8 cellular contexts compared by ENCODE assay signal in the genomic region with DNA sequence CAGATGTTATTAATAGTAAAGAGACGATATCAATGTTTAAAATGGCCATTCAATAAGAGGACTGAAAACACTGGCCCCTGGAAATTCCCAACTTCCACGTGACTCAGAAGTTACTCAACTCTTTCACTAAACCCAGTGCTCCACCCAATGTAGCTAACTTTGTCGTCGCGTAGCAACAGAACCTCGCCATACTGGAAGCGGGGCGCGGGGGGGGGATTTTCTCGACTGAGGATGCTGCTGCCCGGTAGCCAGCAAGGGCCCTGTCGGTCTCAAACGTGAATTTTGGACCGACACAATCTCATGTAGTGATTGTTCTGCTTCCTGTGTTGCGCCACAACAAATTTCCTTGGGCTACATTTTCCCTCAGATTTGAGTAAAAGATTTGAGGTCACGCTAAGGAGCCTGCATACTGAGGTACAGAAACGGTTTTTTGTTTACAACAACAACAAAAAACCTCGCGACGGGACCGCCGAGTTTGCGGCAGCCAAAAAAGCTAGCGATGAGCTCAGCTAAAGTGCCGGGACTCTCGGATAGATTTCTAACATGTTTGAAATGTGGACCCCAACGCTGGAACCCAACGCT. TPM values are rescaled to one million over a fixed set of nuclear protein-coding genes. Genes with fewer than 3 reads are reported as not detected.
DNase-seq lines count a peak whose midpoint lies in the region; ATAC-seq, FAIRE-seq and TF ChIP-seq lines count a peak whose summit lies in the region.

No MANE protein-coding gene starts in this region.

- no peak for TF ChIP-seq RAD21 in IMR-90 (IDR thresholded peaks at IDR 0.05; ENCODE audit: low read length)

- H4K8ac ChIP-seq in IMR-90 (ENCODE audit: low read depth in 2 of 2, low read length in 2 of 2): peak overlapping the region; percentile 79 to 89

- peaks cover 0 to 7% of the 10 kb centered on the region in 2 experiments; a peak in 2 of 4 replicates for H3K79me1 ChIP-seq in IMR-90 (ENCODE audit: low read depth in 1 of 2, low read length in 2 of 2)

- peak overlapping the region; percentile 92 for H3K4ac ChIP-seq in IMR-90 (ENCODE audit: low read depth, low read length)

- TF ChIP-seq CTCF in IMR-90 (conservative IDR thresholded peaks at IDR 0.05; ENCODE audit: low read depth, low read length): no peak

- peak overlapping the region; percentile 80 for H4K5ac ChIP-seq in IMR-90 (ENCODE audit: low read depth, low read length)

- H3K9ac ChIP-seq in IMR-90 (ENCODE audit: low read depth, low read length): peak overlapping the region; percentile 96

- peaks cover 0 to 2% (median 0%) of the 10 kb centered on the region in 7 donors for H3K9me3 Mint-ChIP-seq in CD4-positive, CD25-positive, alpha-beta regulatory T cell

- peak overlapping the region; percentile 96 for H3K4me3 ChIP-seq in CD4-positive, CD25-positive, alpha-beta regulatory T cell (ENCODE audit: low read depth, low read length)
- peak overlapping the region; percentile 73 for H3K4me3 ChIP-seq in IMR-90 (ENCODE audit: insufficient read depth, low read depth, low read length)
- peak overlapping the region; percentile 56 for H3K4me3 ChIP-seq in SJSA1
- H3K4me3 ChIP-seq in neuron (ENCODE audit: low read length): peak overlapping the region; percentile 79

- peak overlapping the region; percentile 96 for H2AK9ac ChIP-seq in IMR-90 (replicated peaks; ENCODE audit: low read depth, low read length, poor library complexity)

- in situ Hi-C loops in IMR-90 (cut with MboI; ENCODE audit: low sequenced_read_pairs): loop anchor here (5.0 kb wide), 1 partner anchor 234 kb away; no protein-coding TSS in a partner anchor

- peak overlapping the region; percentile 92 for H3K18ac ChIP-seq in IMR-90 (ENCODE audit: low read depth, low read length)

- no peaks in the 10 kb centered on the region; the same call in 1 of the 2 replicates for H3K9me1 ChIP-seq in IMR-90 (ENCODE audit: insufficient read depth, low read length)

- peak overlapping the region; percentile 96 for H3K14ac ChIP-seq in IMR-90 (replicated peaks; ENCODE audit: low read depth, low read length)

- FAIRE-seq in frontal cortex (lab: Jason Lieb, UNC): no peak

- H2BK20ac ChIP-seq in IMR-90 (ENCODE audit: low read depth, low read length): peak overlapping the region; percentile 92

- intact Hi-C loops in IMR-90 (cut with micrococcal nuclease): loop anchor here (1.0 to 5.0 kb wide), 6 partner anchors 76 to 233 kb away; partner anchors contain the start of genes CFAP58 and SLK

- 2% methylated on average over 14 of the region's 28 CpGs; no CpG with 5 or more reads in 1 of the 2 experiments for WGBS in IMR-90 (ENCODE audit: extremely low coverage in 2 of 2, insufficient read length in 1 of 2), 2 experiments

- H4K20me1 ChIP-seq in IMR-90 (ENCODE audit: insufficient read depth, low read length): no peaks in the 10 kb centered on the region

- H2BK120ac ChIP-seq in IMR-90 (ENCODE audit: low read depth, low read length): peak overlapping the region; percentile 91

- CTCF ChIA-PET in IMR-90 (lab: Yijun Ruan, JAX): interaction anchor here (1.0 to 1.2 kb wide), 4 partner anchors 49 to 157 kb away, joined by 3 to 4 read pairs (median 3); no protein-coding TSS in a partner anchor

- H3K27me3 ChIP-seq in CD4-positive, CD25-positive, alpha-beta regulatory T cell (ENCODE audit: control insufficient read depth, insufficient read depth, low read length): no peaks in the 10 kb centered on the region
- H3K27me3 ChIP-seq in IMR-90 (ENCODE audit: control insufficient read depth, insufficient read depth, low read length) (no peaks in the 10 kb centered on the region), SJSA1 (replicated peaks) (no peaks in the 10 kb centered on the region), neuron (ENCODE audit: insufficient read depth, low read length) (no peaks in the 10 kb centered on the region)

- H3K23ac ChIP-seq in IMR-90 (ENCODE audit: low read depth, low read length): peak overlapping the region; percentile 92

- H2AFZ ChIP-seq in IMR-90 (replicated peaks; ENCODE audit: low read length, poor library complexity): peak overlapping the region; percentile 96
- H2AFZ ChIP-seq in neuron (ENCODE audit: low read depth, low read length): peak overlapping the region; percentile 99

- peak; percentile 72 to 82 (median 80) for DNase-seq in CD4-positive, CD25-positive, alpha-beta regulatory T cell
- DNase-seq in IMR-90 (peak; percentile 96), SJSA1 (ENCODE audit: low read depth in 1 of 2, low spot score in 2 of 2) (peak; percentile 94 to 95), frontal cortex (ENCODE audit: low spot score in 2 of 2) (peak; percentile 35 to 39), stromal cell of bone marrow (ENCODE audit: low read depth) (peak; percentile 99)
- DNase-seq in activated naive CD4-positive, alpha-beta T cell treated with Interleukin-2 at 50 U/mL for 16 hours: peak; percentile 90

- BruUV-seq in IMR-90 (replicated peaks; lab: Mats Ljungman, UMichigan): no TSS peak

- dilution Hi-C loops in IMR-90 (cut with HindIII; ENCODE audit: low sequenced_read_pairs, unreplicated experiment): no loop called here

- H3K36me3 Mint-ChIP-seq in CD4-positive, CD25-positive, alpha-beta regulatory T cell: peaks cover 6% of the 10 kb centered on the region

- peak overlapping the region; percentile 87 for H3K4me2 ChIP-seq in IMR-90 (ENCODE audit: low read depth, low read length)

- peaks cover 10% of the 10 kb centered on the region for H3K27me3 Mint-ChIP-seq in CD4-positive, CD25-positive, alpha-beta regulatory T cell

- H3K4me1 Mint-ChIP-seq in CD4-positive, CD25-positive, alpha-beta regulatory T cell: peaks cover 19 to 32% (median 26%) of the 10 kb centered on the region in 4 donors

- peak overlapping the region; percentile 96 for H2BK5ac ChIP-seq in IMR-90 (ENCODE audit: low read depth, low read length, poor library complexity, severe bottlenecking)

- peak overlapping the region; percentile 95 to 100 (median 98) for H3K4me3 Mint-ChIP-seq in CD4-positive, CD25-positive, alpha-beta regulatory T cell

- H3K9me3 ChIP-seq in CD4-positive, CD25-positive, alpha-beta regulatory T cell (ENCODE audit: control insufficient read depth in 2 of 2, low read length in 2 of 2): no peaks in the 10 kb centered on the region
- H3K9me3 ChIP-seq in IMR-90 (ENCODE audit: control insufficient read depth, insufficient read depth, low read length) (no peaks in the 10 kb centered on the region), SJSA1 (replicated peaks) (no peaks in the 10 kb centered on the region), neuron (ENCODE audit: low read length) (no peaks in the 10 kb centered on the region)

- POLR2A ChIA-PET in IMR-90 (lab: Charles Lee; ENCODE audit: unreplicated experiment): interaction anchor here (0.6 to 0.7 kb wide), 3 partner anchors 114 to 220 kb away, joined by 6 to 15 read pairs (median 8); no protein-coding TSS in a partner anchor

- peak overlapping the region; percentile 89 for H4K91ac ChIP-seq in IMR-90 (ENCODE audit: insufficient read depth, low read depth, low read length)

- H3K56ac ChIP-seq in IMR-90 (ENCODE audit: extremely low read depth, insufficient read depth, low read length): peak overlapping the region; percentile 97

- peak; percentile 25; the same call in 1 of the 2 replicates for TF ChIP-seq POLR2A in IMR-90 (IDR thresholded peaks at IDR 0.05; ENCODE audit: low read depth, low read length)

- H3K27ac Mint-ChIP-seq in CD4-positive, CD25-positive, alpha-beta regulatory T cell: peak overlapping the region; percentile 97 to 98 (median 98)

- H3K4me1 ChIP-seq in CD4-positive, CD25-positive, alpha-beta regulatory T cell (ENCODE audit: control insufficient read depth, insufficient read depth, low read length, poor library complexity, severe bottlenecking): peaks cover 17% of the 10 kb centered on the region
- H3K4me1 ChIP-seq in IMR-90 (ENCODE audit: control insufficient read depth, insufficient read depth, low read length): no peaks in the 10 kb centered on the region; the same call in 1 of the 2 replicates
- H3K4me1 ChIP-seq in SJSA1 (replicated peaks): peaks cover 21% of the 10 kb centered on the region
- H3K4me1 ChIP-seq in neuron (ENCODE audit: insufficient read depth, low read length): peaks cover 23% of the 10 kb centered on the region

- H2BK15ac ChIP-seq in IMR-90 (ENCODE audit: low read depth, low read length): peak overlapping the region; percentile 83; the same call in 2 of the 3 replicates

- peak; percentile 8 to 14 for ATAC-seq in CD4-positive, CD25-positive, alpha-beta regulatory T cell (ENCODE audit: low read depth in 2 of 2)
- ATAC-seq in GM21381 (IDR thresholded peaks at IDR 0.05; ENCODE audit: unreplicated experiment) (peak; percentile 34), IMR-90 (ENCODE audit: low read depth) (peak; percentile 34)

- peak overlapping the region; percentile 99 for H3K27ac ChIP-seq in CD4-positive, CD25-positive, alpha-beta regulatory T cell (ENCODE audit: insufficient read depth, low read length, poor library complexity, severe bottlenecking)
- H3K27ac ChIP-seq in IMR-90 (ENCODE audit: insufficient read depth, low read length) (peak overlapping the region; percentile 93), SJSA1 (peak overlapping the region; percentile 98)

- no peaks in the 10 kb centered on the region for H3K36me3 ChIP-seq in CD4-positive, CD25-positive, alpha-beta regulatory T cell (ENCODE audit: control insufficient read depth, insufficient read depth, low read length)
- H3K36me3 ChIP-seq in IMR-90 (ENCODE audit: control insufficient read depth, insufficient read depth, low read length) (no peaks in the 10 kb centered on the region), SJSA1 (no peaks in the 10 kb centered on the region), neuron (ENCODE audit: insufficient read depth, low read length) (peaks cover 5% of the 10 kb centered on the region)

- peak overlapping the region; percentile 49; the same call in 1 of the 2 replicates for H2AK5ac ChIP-seq in IMR-90 (ENCODE audit: low read depth, low read length)

TF ChIP-seq in IMR-90, 13 proteins besides CTCF, POLR2A, EP300 and RAD21 (continues in another document):
- peak; percentile 36; the same call in 1 of the 2 replicates for TF ChIP-seq FOS (IDR thresholded peaks at IDR 0.05; ENCODE audit: low read depth, low read length)

RNA-seq across cellular contexts. Expression of gene SFR1, which starts 1.0 kb away (rescaled TPM):
- 12.9 TPM for total RNA-seq in CD4-positive, CD25-positive, alpha-beta regulatory T cell
- polyA plus RNA-seq in CD4-positive, CD25-positive, alpha-beta regulatory T cell: 10 to 100 TPM; 14.5 to 19.6 (median 15.3) TPM
- total RNA-seq in IMR-90 (2012; rRNA removed) (1.6 and 5.6 TPM in 2 replicates), frontal cortex (15.5 TPM)
- polyA plus RNA-seq in IMR-90 (2012; rRNA removed): 2.0 and 2.3 TPM in 2 replicates
- 0.42 and 1.0 TPM in 2 replicates for polyA plus RNA-seq in IMR-90 (2012; cell fraction: cytosol; rRNA removed)
- polyA plus RNA-seq in IMR-90 (2012; cell fraction: nucleus; rRNA removed; ENCODE audit: low replicate concordance): 0.08 and 1.3 TPM in 2 replicates
- 11.0 and 15.1 TPM in 2 replicates for total RNA-seq in SJSA1 (2014; rRNA removed; shearing (Covaris generic))

RNA-seq across cellular contexts. Expression of gene COL17A1, which starts 35.3 kb away (rescaled TPM):
- total RNA-seq in CD4-positive, CD25-positive, alpha-beta regulatory T cell: not detected
- under 1 TPM in 1 of 4 donors, not detected in 3; 0.24 TPM for polyA plus RNA-seq in CD4-positive, CD25-positive, alpha-beta regulatory T cell
- total RNA-seq in IMR-90 (2012; rRNA removed) (0.18 and 0.83 TPM in 2 replicates), frontal cortex (under 0.01 TPM)
- polyA plus RNA-seq in IMR-90 (2012; rRNA removed): 0.14 and 0.32 TPM in 2 replicates
- polyA plus RNA-seq in IMR-90 (2012; cell fraction: cytosol; rRNA removed): 0.11 TPM in 2 replicates
- 0.60 and 0.83 TPM in 2 replicates for polyA plus RNA-seq in IMR-90 (2012; cell fraction: nucleus; rRNA removed; ENCODE audit: low replicate concordance)
- total RNA-seq in SJSA1 (2014; rRNA removed; shearing (Covaris generic)): 0.05 TPM in 1 of 2 replicates, not detected in the other

Comparison
In these comparisons a context has a peak if more than half of its experiments do, and no peak if none do; other contexts are left out.
1. Peak in every context shown above with its lines: DNase-seq, ATAC-seq, H3K4me3 ChIP-seq and H3K27ac ChIP-seq.
2. DNase-seq: peak in every context shown above with its lines; median percentile 99 in stromal cell of bone marrow; 96 in IMR-90; 94 in SJSA1; 90 in activated naive CD4-positive, alpha-beta T cell treated with Interleukin-2 at 50 U/mL for 16 hours; 80 in CD4-positive, CD25-positive, alpha-beta regulatory T cell; 37 in frontal cortex.